Comparison of ENCODE assay signal across 8 cellular contexts in genomic region chr4:169271692-169272007, GRCh38. TPM values are rescaled to one million over a fixed set of nuclear protein-coding genes. Genes with fewer than 3 reads are reported as not detected.
A peak's percentile ranks its signal among the peaks of the same experiment; 100 is the strongest.
DNase-seq lines count a peak whose midpoint lies in the region; ATAC-seq and TF ChIP-seq lines count a peak whose summit lies in the region.

No MANE protein-coding gene starts in this region.

- 19% methylated on average over 11 of the region's 11 CpGs for WGBS in right cardiac atrium
- WGBS in spleen, 5 donors: 12 to 30% (median 22%) methylated on average over 11 of the region's 11 CpGs

- peaks cover 3% of the 10 kb centered on the region for H3K4me1 ChIP-seq in right cardiac atrium (ENCODE audit: control insufficient read depth, insufficient read depth, low read length)
- peaks cover 10 to 59% (median 40%) of the 10 kb centered on the region in 6 donors for H3K4me1 ChIP-seq in spleen

- ATAC-seq in right cardiac atrium: no peak
- ATAC-seq in HG02852 (IDR thresholded peaks at IDR 0.05; ENCODE audit: unreplicated experiment): no peak

- TF ChIP-seq CTCF in GM20000 (IDR thresholded peaks at IDR 0.05; ENCODE audit: extremely low read depth, missing control alignments) (no peak), VCaP (conservative IDR thresholded peaks at IDR 0.05) (no peak), spleen (IDR thresholded peaks at IDR 0.05 in 8 of 11, conservative IDR thresholded peaks at IDR 0.05 in 3 of 11) (no peak)

- peak overlapping the region; percentile 83 for H3K4me3 ChIP-seq in right cardiac atrium (ENCODE audit: low read length)
- H3K4me3 ChIP-seq in spleen: peak overlapping the region; percentile 73 to 96 (median 85)

- TF ChIP-seq POLR2A in spleen (IDR thresholded peaks at IDR 0.05): no peak

- H3K36me3 ChIP-seq in spleen: no peaks in the 10 kb centered on the region

- intact Hi-C loops in right cardiac atrium (cut with DNase I) (loop anchor here in 3 of 4 donors (5.0 to 10.0 kb wide), 4 partner anchors 126 to 247 kb away; no protein-coding TSS in a partner anchor), spleen (cut with DNase I; ENCODE audit: low total_unique reads) (no loop called here)

- DNase-seq in GM20000 (ENCODE audit: low spot score) (peak; percentile 41), right cardiac atrium (peak in 1 of 3 donors; percentile 58), spleen (no peak), T-helper 1 cell (no peak), AG08395 (ENCODE audit: low spot score) (no peak)
- DNase-seq in stimulated activated CD4-positive, alpha-beta T cell treated with anti-CD3 and anti-CD28 coated beads, Interleukin-4, amount 100 ng/mL, for 4 hours: no peak

- H3K9me3 ChIP-seq in right cardiac atrium (ENCODE audit: control insufficient read depth, low read length) (no peaks in the 10 kb centered on the region), spleen (no peaks in the 10 kb centered on the region)

- H3K27me3 ChIP-seq in right cardiac atrium (ENCODE audit: control insufficient read depth, insufficient read depth): no peaks in the 10 kb centered on the region
- H3K27me3 ChIP-seq in spleen (replicated peaks in 1 of 7): peaks cover 0 to 35% (median 0%) of the 10 kb centered on the region in 7 donors

- peak overlapping the region; percentile 99 for H3K27ac ChIP-seq in VCaP
- H3K27ac ChIP-seq in right cardiac atrium (ENCODE audit: low read length): no peak overlapping the region
- peak overlapping the region in 7 of 8 donors; percentile 73 to 90 (median 84) for H3K27ac ChIP-seq in spleen

RNA-seq across cellular contexts. Expression of gene SH3RF1, which starts 0.9 kb away (rescaled TPM):
- total RNA-seq in right cardiac atrium: 10 to 100 TPM in 2 of 4 donors, 1 to 10 TPM in 2; 7.4 to 16.7 (median 9.9) TPM
- polyA plus RNA-seq in right cardiac atrium: 2.4 TPM
- 10 to 100 TPM in 5 of 7 donors, 1 to 10 TPM in 2; 7.1 to 18.6 (median 11.8) TPM for total RNA-seq in spleen
- polyA plus RNA-seq in spleen: 1 to 10 TPM; 1.1 to 2.3 (median 1.4) TPM
